20 cellular contexts compared by ENCODE assay signal in genomic region chr3:186125118-186125517, GRCh38. TPM values are rescaled to one million over a fixed set of nuclear protein-coding genes. Genes with fewer than 3 reads are reported as not detected.
DNase-seq lines count a peak whose midpoint lies in the region; ATAC-seq, FAIRE-seq and TF ChIP-seq lines count a peak whose summit lies in the region.
"Had no signal": no experiment of that assay in that cellular context is flagged by ENCODE, and none has a peak within 500 bp of the region (broad histone marks: within the 10 kb centered on the region; RNA-seq: fewer than 3 reads in every experiment).

No MANE protein-coding gene starts in this region.

- H3K4me3 ChIP-seq in HepG2 (replicated peaks in 1 of 3; ENCODE audit: insufficient read depth in 1 of 3, low read depth in 2 of 3, low read length in 3 of 3) (no peak overlapping the region), right lobe of liver (no peak overlapping the region), neural progenitor cell (no peak overlapping the region), osteoblast (ENCODE audit: insufficient read depth, low read length) (no peak overlapping the region)

- no peak for DNase-seq in HepG2 (ENCODE audit: low spot score)
- no peak for DNase-seq in right lobe of liver
- DNase-seq in immature natural killer cell = no peak
- DNase-seq in neural progenitor cell (ENCODE audit: low spot score) = no peak
- no peak for DNase-seq in DMS 273 (lab: John Stamatoyannopoulos, UW; ENCODE audit: unreplicated experiment)
- DNase-seq in osteoblast (ENCODE audit: insufficient read length, low spot score, missing footprints) = no peak
- no peak for DNase-seq in HT-29 (ENCODE audit: low spot score)
- DNase-seq: CD4-positive, CD25-positive, alpha-beta regulatory T cell; COR-L47; DMS153; GDM1; HCEC 1CT; KG1; NCI-H187; NCI-H2107; NCI-H510A treated with DMSO at 0.1 percent for 48 hours; NCI-H774; OCI-M1; SIG-M5 had no signal

- no peaks in the 10 kb centered on the region for H3F3A ChIP-seq in neural progenitor cell (ENCODE audit: low read depth)

- H4K20me1 ChIP-seq in HepG2 (ENCODE audit: insufficient read depth, low read length) (no peaks in the 10 kb centered on the region), neural progenitor cell (ENCODE audit: low read depth) (no peaks in the 10 kb centered on the region), osteoblast (ENCODE audit: insufficient read depth, low read length) (no peaks in the 10 kb centered on the region)

- ATAC-seq in HepG2 = no peak
- no peak for ATAC-seq in right lobe of liver

- H3K79me2 ChIP-seq in HepG2 (ENCODE audit: insufficient read depth, low read length) (no peaks in the 10 kb centered on the region), neural progenitor cell (ENCODE audit: low read depth) (no peaks in the 10 kb centered on the region), osteoblast (ENCODE audit: insufficient read depth, low read length) (no peaks in the 10 kb centered on the region)

- TF ChIP-seq EP300 in HepG2 (IDR thresholded peaks at IDR 0.05; ENCODE audit: low read depth in 2 of 2, low read length in 2 of 2) (no peak), HepG2 (CRISPR knock-in tag; IDR thresholded peaks at IDR 0.05; ENCODE audit: borderline replicate concordance) (no peak)

- TF ChIP-seq RAD21 in HepG2 (CRISPR knock-in tag; IDR thresholded peaks at IDR 0.05) = no peak

- BruUV-seq in HepG2 (replicated peaks; lab: Mats Ljungman, UMichigan) = no TSS peak

- in situ Hi-C loops in HepG2 (cut with HindIII; ENCODE audit: extremely low pct_ligation_motif_present, low pct_unique_long_range_greater_than_20kb) = no loop called here

- H3K9me3 ChIP-seq in HepG2 (ENCODE audit: low read length) (no peaks in the 10 kb centered on the region), right lobe of liver (no peaks in the 10 kb centered on the region), neural progenitor cell (ENCODE audit: low read depth) (no peaks in the 10 kb centered on the region), osteoblast (ENCODE audit: low read depth, low read length) (no peaks in the 10 kb centered on the region)

- H3K9me3 Mint-ChIP-seq in immature natural killer cell (peaks cover 0 to 3% (median 0%) of the 10 kb centered on the region in 6 donors), neural progenitor cell (no peaks in the 10 kb centered on the region)

- POLR2A ChIA-PET in HepG2 (lab: Yijun Ruan, JAX) = interaction anchor here (0.7 kb wide), 1 partner anchor 12 kb away, joined by 3 read pairs; no protein-coding TSS in a partner anchor

- H3K27me3 ChIP-seq in HepG2 (ENCODE audit: control insufficient read depth in 1 of 2, insufficient read depth in 2 of 2, low read length in 2 of 2) = no peaks in the 10 kb centered on the region
- H3K27me3 ChIP-seq in right lobe of liver = no peaks in the 10 kb centered on the region
- H3K27me3 ChIP-seq in neural progenitor cell = peaks cover 6% of the 10 kb centered on the region
- H3K27me3 ChIP-seq in osteoblast (ENCODE audit: insufficient read depth, low read length) = peaks cover 13% of the 10 kb centered on the region

- H3K36me3 Mint-ChIP-seq in immature natural killer cell (no peaks in the 10 kb centered on the region), neural progenitor cell (no peaks in the 10 kb centered on the region)
- H3K36me3 Mint-ChIP-seq: CD4-positive, CD25-positive, alpha-beta regulatory T cell had no signal

- CTCF ChIA-PET in HepG2 (lab: Yijun Ruan, JAX; ENCODE audit: low intra/inter-chr PET ratio, low total read pairs) = no interaction called here

- intact Hi-C loops in HepG2 (cut with micrococcal nuclease; ENCODE audit: unreplicated experiment) = no loop called here
- intact Hi-C loops in right lobe of liver (cut with DNase I) = no loop called here

- H3K4me1 ChIP-seq in HepG2 (ENCODE audit: insufficient read depth, low read length) (no peaks in the 10 kb centered on the region), right lobe of liver (no peaks in the 10 kb centered on the region), neural progenitor cell (peaks cover 9% of the 10 kb centered on the region), osteoblast (ENCODE audit: insufficient read depth, low read length) (no peaks in the 10 kb centered on the region)

- WGBS in HepG2 (ENCODE audit: low lambda C conversion rate) = 71% methylated on average over 2 of the region's 2 CpGs
- WGBS in right lobe of liver (ENCODE audit: insufficient coverage, low coverage, low lambda C conversion rate, missing lambda C conversion rate) = 92% methylated on average over 2 of the region's 2 CpGs

- no peak overlapping the region for H3K4me2 ChIP-seq in HepG2 (ENCODE audit: low read depth, low read length)
- H3K4me2 ChIP-seq in neural progenitor cell = no peak overlapping the region
- H3K4me2 ChIP-seq in osteoblast (ENCODE audit: insufficient read depth, low read length) = no peak overlapping the region

- no peak for TF ChIP-seq CTCF in HepG2 (CRISPR knock-in tag; IDR thresholded peaks at IDR 0.05)
- no peak for TF ChIP-seq CTCF in right lobe of liver (IDR thresholded peaks at IDR 0.05)
- TF ChIP-seq CTCF in neural progenitor cell (IDR thresholded peaks at IDR 0.05) = no peak
- no peak for TF ChIP-seq CTCF in osteoblast (IDR thresholded peaks at IDR 0.05; ENCODE audit: extremely low read depth, low read depth, low read length)

- H3K4me1 Mint-ChIP-seq in immature natural killer cell (no peaks in the 10 kb centered on the region), neural progenitor cell (peaks cover 40% of the 10 kb centered on the region)
- H3K4me1 Mint-ChIP-seq: B cell; CD4-positive, CD25-positive, alpha-beta regulatory T cell had no signal

- TF ChIP-seq POLR2A in HepG2 (IDR thresholded peaks at IDR 0.05; ENCODE audit: insufficient read depth in 1 of 2, low read depth in 2 of 2, low read length in 2 of 2) = no peak
- TF ChIP-seq POLR2A in right lobe of liver (IDR thresholded peaks at IDR 0.05) = no peak

- H3K27ac ChIP-seq in HepG2 (ENCODE audit: extremely low read length, insufficient read depth, low read length) (no peak overlapping the region), right lobe of liver (no peak overlapping the region), neural progenitor cell (no peak overlapping the region), osteoblast (ENCODE audit: low read depth, low read length) (no peak overlapping the region)

- H3K27me3 Mint-ChIP-seq in immature natural killer cell (ENCODE audit: low read depth in 3 of 3) (peaks cover 5 to 17% (median 14%) of the 10 kb centered on the region in 3 donors), neural progenitor cell (ENCODE audit: insufficient read depth, low read depth) (peaks cover 14% of the 10 kb centered on the region)

- H3K9ac ChIP-seq in HepG2 (ENCODE audit: insufficient read depth, low read depth, low read length) (no peak overlapping the region), neural progenitor cell (no peak overlapping the region)

- H3K36me3 ChIP-seq in HepG2 (replicated peaks in 1 of 2; ENCODE audit: control insufficient read depth in 1 of 2, insufficient read depth in 2 of 2, low read length in 2 of 2) = no peaks in the 10 kb centered on the region
- H3K36me3 ChIP-seq in right lobe of liver = no peaks in the 10 kb centered on the region
- H3K36me3 ChIP-seq in neural progenitor cell = no peaks in the 10 kb centered on the region
- H3K36me3 ChIP-seq in osteoblast (ENCODE audit: insufficient read depth, low read length) = no peaks in the 10 kb centered on the region

- H3K4me3 Mint-ChIP-seq in immature natural killer cell (no peak overlapping the region), neural progenitor cell (peak overlapping the region; percentile 31)
- H3K4me3 Mint-ChIP-seq: B cell; CD4-positive, CD25-positive, alpha-beta regulatory T cell had no signal

- H2AFZ ChIP-seq in HepG2 (ENCODE audit: low read length) = no peak overlapping the region
- no peak overlapping the region for H2AFZ ChIP-seq in neural progenitor cell (replicated peaks)
- H2AFZ ChIP-seq in osteoblast (ENCODE audit: low read length) = no peak overlapping the region

- H3K27ac Mint-ChIP-seq in immature natural killer cell (peak overlapping the region in 5 of 6 donors; percentile 11 to 65 (median 60)), neural progenitor cell (peak overlapping the region; percentile 2)
- H3K27ac Mint-ChIP-seq: B cell; CD4-positive, CD25-positive, alpha-beta regulatory T cell had no signal

- FAIRE-seq in HepG2 (lab: Jason Lieb, UNC) = no peak

TF ChIP-seq in HepG2, 621 proteins besides CTCF, POLR2A, EP300 and RAD21:
- TF ChIP-seq IKZF1 (IDR thresholded peaks at IDR 0.05) = 0 out of 2 replicates have a peak, but pooled peaks have one; percentile 10
- no peak for TF ChIP-seq SNAI1 (CRISPR knock-in tag; IDR thresholded peaks at IDR 0.05; ENCODE audit: borderline replicate concordance)
- TF ChIP-seq NBN (conservative IDR thresholded peaks at IDR 0.05) = 0 out of 2 replicates have a peak, but pooled peaks have one; percentile 50

RNA-seq across cellular contexts. Expression of gene ETV5, which starts 16.2 kb away (rescaled TPM):
- total RNA-seq in HepG2 (2016; rRNA removed; fragmentation: Illumina TruSeq; extraction: Trizol) (52.9 and 60.0 TPM in 2 replicates), right lobe of liver (10 to 100 TPM in 2 of 6 experiments, 1 to 10 TPM in 4; 4.5 to 15.4 (median 8.2) TPM), neural progenitor cell (ENCODE audit: low replicate concordance) (12.5 and 16.3 TPM in 2 replicates), osteoblast (42.3 and 44.5 TPM in 2 replicates)
- 27.8 and 54.7 TPM in 2 replicates for total RNA-seq in HepG2 (2016; cell fraction: cytosol; rRNA removed; fragmentation: Illumina TruSeq; extraction: Trizol; ENCODE audit: low read depth)
- total RNA-seq in HepG2 (2016; cell fraction: insoluble cytoplasmic fraction; rRNA removed; fragmentation: Illumina TruSeq; extraction: Trizol) = 49.8 and 52.0 TPM in 2 replicates
- total RNA-seq in HepG2 (2016; cell fraction: membrane; rRNA removed; fragmentation: Illumina TruSeq; extraction: Trizol) = 37.5 and 57.5 TPM in 2 replicates
- total RNA-seq in HepG2 (2016; cell fraction: nucleus; rRNA removed; fragmentation: Illumina TruSeq; extraction: Trizol) = 44.1 and 46.9 TPM in 2 replicates
- polyA plus RNA-seq in HepG2 (2011; rRNA removed) (42.3 and 57.2 TPM in 2 replicates), immature natural killer cell (1 to 10 TPM in 1 of 3 donors, under 1 TPM in 1, not detected in 1; 0.26 to 2.0 TPM)
- polyA plus RNA-seq in HepG2 (2011; cell fraction: cytosol; rRNA removed) = 34.8 and 41.1 TPM in 2 replicates
- 45.2 and 55.0 TPM in 2 replicates for polyA plus RNA-seq in HepG2 (2011; cell fraction: nucleus; rRNA removed)
- polyA plus RNA-seq in HepG2 (2012) = 46.8 and 64.1 TPM in 2 replicates
- polyA plus RNA-seq in HepG2 (2016; cell fraction: cytosol; fragmentation: Illumina TruSeq; extraction: Trizol; ENCODE audit: low read depth) = 29.3 and 46.0 TPM in 2 replicates
- 50.0 and 52.3 TPM in 2 replicates for polyA plus RNA-seq in HepG2 (2016; cell fraction: insoluble cytoplasmic fraction; fragmentation: Illumina TruSeq; extraction: Trizol; ENCODE audit: low read depth)
- polyA plus RNA-seq in HepG2 (2016; cell fraction: membrane; fragmentation: Illumina TruSeq; extraction: Trizol; ENCODE audit: low read depth) = 21.9 and 34.1 TPM in 2 replicates
- polyA plus RNA-seq in HepG2 (2016; cell fraction: nucleus; fragmentation: Illumina TruSeq; extraction: Trizol; ENCODE audit: insufficient read depth, low read depth) = 33.7 and 38.9 TPM in 2 replicates
- 3.4 and 180 TPM in 2 replicates for polyA minus RNA-seq in HepG2 (2011; rRNA and poly(A)+ RNA removed; ENCODE audit: low replicate concordance)
- polyA minus RNA-seq in HepG2 (2011; cell fraction: cytosol; rRNA and poly(A)+ RNA removed) = 63.8 and 68.6 TPM in 2 replicates
- 116 and 144 TPM in 2 replicates for polyA minus RNA-seq in HepG2 (2011; cell fraction: nucleus; rRNA and poly(A)+ RNA removed)
- total RNA-seq in HT-29 (2014; rRNA removed; shearing (Covaris generic)) = 25.4 and 39.6 TPM in 2 replicates
- total RNA-seq: CD4-positive, CD25-positive, alpha-beta regulatory T cell had no signal
